ENCODE assay signal across 1 cellular context in the genomic region with DNA sequence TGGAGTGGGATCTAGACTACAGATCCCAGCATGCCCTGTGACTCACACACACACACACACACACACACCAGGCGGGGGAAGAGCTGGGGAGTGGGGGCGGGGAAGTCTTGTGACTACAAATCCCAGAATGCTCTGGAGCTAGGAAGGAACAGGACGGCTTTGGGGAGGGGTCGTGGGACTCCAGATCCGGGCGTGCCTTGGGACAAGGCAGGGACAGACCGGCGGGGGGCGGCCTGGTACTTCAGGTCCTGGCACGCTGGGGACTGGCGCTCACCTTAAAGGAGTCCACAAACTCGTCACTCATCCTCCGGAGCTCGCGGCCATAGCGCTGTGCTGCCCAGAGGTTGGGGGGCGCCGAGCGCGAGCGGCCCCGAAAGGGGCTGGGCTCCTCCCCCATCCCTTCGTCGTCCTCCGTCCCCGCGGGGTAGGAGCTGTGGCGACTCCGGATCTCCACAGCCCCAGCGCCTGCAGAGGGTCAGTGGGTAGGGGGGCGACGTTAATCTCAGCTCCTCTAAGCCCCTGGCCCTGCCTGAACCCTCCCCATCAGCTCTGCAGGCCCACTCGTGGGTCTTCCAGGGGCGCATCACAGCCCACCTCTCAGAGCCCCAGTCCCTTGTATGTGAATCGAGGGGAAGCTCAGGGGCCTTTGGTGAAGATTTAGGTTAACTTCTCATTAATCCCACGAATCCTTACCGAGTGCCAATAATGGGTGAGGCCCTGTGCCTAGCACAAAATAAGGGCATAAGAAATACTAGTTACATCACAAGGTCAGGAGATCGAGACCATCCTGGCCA.
TF ChIP-seq lines count a peak whose summit lies in the region.

No MANE protein-coding gene starts in this region.

TF ChIP-seq in K562, 482 proteins besides CTCF, POLR2A, EP300 and RAD21 (continued from another document):
- TF ChIP-seq SOX6 (IDR thresholded peaks at IDR 0.05), result no peak
- TF ChIP-seq POU5F1 (IDR thresholded peaks at IDR 0.05; ENCODE audit: borderline replicate concordance, low read depth, low read length, partially characterized antibody), result no peak
- no peak for TF ChIP-seq RFX5 (IDR thresholded peaks at IDR 0.05; ENCODE audit: low read depth, low read length)
- no peak for TF ChIP-seq ZNF707 (CRISPR knock-in tag; conservative IDR thresholded peaks at IDR 0.05)
- TF ChIP-seq ZNF79 (CRISPR knock-in tag; IDR thresholded peaks at IDR 0.05; ENCODE audit: low read depth), result no peak
- TF ChIP-seq RFX7 (CRISPR knock-in tag; IDR thresholded peaks at IDR 0.05), result no peak
- TF ChIP-seq, protein P1, sequence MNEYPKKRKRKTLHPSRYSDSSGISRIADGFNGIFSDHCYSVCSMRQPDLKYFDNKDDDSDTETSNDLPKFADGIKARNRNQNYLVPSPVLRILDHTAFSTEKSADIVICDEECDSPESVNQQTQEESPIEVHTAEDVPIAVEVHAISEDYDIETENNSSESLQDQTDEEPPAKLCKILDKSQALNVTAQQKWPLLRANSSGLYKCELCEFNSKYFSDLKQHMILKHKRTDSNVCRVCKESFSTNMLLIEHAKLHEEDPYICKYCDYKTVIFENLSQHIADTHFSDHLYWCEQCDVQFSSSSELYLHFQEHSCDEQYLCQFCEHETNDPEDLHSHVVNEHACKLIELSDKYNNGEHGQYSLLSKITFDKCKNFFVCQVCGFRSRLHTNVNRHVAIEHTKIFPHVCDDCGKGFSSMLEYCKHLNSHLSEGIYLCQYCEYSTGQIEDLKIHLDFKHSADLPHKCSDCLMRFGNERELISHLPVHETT (CRISPR knock-in tag; conservative IDR thresholded peaks at IDR 0.05 in 1 of 2, IDR thresholded peaks at IDR 0.05 in 1 of 2), result peak in 1 of 2 experiments; percentile 79; a peak in 2 of 4 replicates
- TF ChIP-seq, protein P2, sequence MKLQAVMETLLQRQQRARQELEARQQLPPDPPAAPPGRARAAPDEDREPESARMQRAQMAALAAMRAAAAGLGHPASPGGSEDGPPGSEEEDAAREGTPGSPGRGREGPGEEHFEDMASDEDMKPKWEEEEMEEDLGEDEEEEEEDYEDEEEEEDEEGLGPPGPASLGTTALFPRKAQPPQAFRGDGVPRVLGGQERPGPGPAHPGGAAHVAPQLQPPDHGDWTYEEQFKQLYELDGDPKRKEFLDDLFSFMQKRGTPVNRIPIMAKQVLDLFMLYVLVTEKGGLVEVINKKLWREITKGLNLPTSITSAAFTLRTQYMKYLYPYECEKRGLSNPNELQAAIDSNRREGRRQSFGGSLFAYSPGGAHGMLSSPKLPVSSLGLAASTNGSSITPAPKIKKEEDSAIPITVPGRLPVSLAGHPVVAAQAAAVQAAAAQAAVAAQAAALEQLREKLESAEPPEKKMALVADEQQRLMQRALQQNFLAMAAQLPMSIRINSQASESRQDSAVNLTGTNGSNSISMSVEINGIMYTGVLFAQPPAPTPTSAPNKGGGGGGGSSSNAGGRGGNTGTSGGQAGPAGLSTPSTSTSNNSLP (IDR thresholded peaks at IDR 0.05; ENCODE audit: borderline replicate concordance, low read depth, low read length), result no peak
- no peak for TF ChIP-seq ZKSCAN1 (IDR thresholded peaks at IDR 0.05; ENCODE audit: low read depth, low read length)
- no peak for TF ChIP-seq ZNF12 (CRISPR knock-in tag; IDR thresholded peaks at IDR 0.05)
- no peak for TF ChIP-seq ZNF444 (CRISPR knock-in tag; IDR thresholded peaks at IDR 0.05)
- TF ChIP-seq, protein P3, sequence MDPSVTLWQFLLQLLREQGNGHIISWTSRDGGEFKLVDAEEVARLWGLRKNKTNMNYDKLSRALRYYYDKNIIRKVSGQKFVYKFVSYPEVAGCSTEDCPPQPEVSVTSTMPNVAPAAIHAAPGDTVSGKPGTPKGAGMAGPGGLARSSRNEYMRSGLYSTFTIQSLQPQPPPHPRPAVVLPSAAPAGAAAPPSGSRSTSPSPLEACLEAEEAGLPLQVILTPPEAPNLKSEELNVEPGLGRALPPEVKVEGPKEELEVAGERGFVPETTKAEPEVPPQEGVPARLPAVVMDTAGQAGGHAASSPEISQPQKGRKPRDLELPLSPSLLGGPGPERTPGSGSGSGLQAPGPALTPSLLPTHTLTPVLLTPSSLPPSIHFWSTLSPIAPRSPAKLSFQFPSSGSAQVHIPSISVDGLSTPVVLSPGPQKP (CRISPR knock-in tag; IDR thresholded peaks at IDR 0.05), result no peak
- TF ChIP-seq, protein P4, sequence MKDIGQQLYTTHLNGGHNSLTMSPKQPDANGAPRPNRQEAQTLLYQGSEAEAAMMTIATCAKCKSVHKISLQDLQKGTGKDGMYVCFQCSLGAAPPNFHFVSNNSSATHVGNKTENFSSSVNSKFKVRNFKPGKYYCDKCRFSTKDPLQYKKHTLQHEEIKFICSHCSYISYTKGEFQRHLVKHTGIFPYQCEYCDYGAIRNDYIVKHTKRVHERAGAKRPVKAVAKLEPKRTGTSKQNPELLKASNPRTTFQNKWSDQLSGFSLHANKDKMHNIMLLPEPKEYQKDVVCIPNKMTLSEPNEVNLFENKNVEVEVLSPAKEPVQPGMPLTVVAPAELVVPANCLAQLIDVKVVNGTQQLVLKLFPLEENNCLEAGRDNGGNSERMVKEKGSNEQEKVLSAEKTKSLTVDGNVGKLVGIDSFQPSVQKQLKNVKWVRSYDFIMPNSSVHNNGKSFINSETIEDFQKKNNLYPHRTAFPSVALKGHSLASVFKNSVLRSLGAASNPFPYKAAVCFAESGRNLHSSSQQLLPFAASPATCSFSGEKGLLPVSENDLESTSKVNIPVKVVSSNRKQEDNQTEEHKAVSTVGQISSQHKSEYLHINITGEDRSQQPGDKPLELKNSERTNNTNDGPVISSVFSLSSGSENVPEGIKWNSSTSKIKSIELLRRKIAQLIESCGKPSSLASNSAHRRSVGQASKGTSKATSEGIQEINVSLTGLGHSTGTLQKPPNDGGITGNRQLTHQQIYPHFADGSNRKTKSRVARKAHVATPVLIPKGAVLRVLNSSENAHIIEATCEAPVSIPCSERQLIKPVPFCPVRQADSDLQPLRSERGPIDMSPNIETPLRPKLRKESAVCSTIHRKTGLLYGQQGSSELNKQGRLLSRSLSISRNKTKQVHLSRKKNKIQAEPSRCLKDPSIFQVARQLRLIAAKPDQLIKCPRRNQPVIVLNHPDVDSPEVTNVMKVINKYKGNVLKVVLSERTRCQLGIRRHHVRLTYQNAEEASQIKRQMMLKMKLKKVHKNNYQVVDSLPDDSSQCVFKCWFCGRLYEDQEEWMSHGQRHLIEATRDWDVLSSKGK (CRISPR knock-in tag; IDR thresholded peaks at IDR 0.05), result no peak
- TF ChIP-seq, protein P5, sequence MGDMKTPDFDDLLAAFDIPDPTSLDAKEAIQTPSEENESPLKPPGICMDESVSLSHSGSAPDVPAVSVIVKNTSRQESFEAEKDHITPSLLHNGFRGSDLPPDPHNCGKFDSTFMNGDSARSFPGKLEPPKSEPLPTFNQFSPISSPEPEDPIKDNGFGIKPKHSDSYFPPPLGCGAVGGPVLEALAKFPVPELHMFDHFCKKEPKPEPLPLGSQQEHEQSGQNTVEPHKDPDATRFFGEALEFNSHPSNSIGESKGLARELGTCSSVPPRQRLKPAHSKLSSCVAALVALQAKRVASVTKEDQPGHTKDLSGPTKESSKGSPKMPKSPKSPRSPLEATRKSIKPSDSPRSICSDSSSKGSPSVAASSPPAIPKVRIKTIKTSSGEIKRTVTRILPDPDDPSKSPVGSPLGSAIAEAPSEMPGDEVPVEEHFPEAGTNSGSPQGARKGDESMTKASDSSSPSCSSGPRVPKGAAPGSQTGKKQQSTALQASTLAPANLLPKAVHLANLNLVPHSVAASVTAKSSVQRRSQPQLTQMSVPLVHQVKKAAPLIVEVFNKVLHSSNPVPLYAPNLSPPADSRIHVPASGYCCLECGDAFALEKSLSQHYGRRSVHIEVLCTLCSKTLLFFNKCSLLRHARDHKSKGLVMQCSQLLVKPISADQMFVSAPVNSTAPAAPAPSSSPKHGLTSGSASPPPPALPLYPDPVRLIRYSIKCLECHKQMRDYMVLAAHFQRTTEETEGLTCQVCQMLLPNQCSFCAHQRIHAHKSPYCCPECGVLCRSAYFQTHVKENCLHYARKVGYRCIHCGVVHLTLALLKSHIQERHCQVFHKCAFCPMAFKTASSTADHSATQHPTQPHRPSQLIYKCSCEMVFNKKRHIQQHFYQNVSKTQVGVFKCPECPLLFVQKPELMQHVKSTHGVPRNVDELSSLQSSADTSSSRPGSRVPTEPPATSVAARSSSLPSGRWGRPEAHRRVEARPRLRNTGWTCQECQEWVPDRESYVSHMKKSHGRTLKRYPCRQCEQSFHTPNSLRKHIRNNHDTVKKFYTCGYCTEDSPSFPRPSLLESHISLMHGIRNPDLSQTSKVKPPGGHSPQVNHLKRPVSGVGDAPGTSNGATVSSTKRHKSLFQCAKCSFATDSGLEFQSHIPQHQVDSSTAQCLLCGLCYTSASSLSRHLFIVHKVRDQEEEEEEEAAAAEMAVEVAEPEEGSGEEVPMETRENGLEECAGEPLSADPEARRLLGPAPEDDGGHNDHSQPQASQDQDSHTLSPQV (IDR thresholded peaks at IDR 0.05), result no peak
- TF ChIP-seq ARID1B (IDR thresholded peaks at IDR 0.05), result peak; percentile 22; the same call in 1 of the 2 replicates
- TF ChIP-seq HDAC1 (IDR thresholded peaks at IDR 0.05), result peak in 1 of 2 experiments; percentile 40; a peak in 1 of 4 replicates
- no peak for TF ChIP-seq TFAM (CRISPR knock-in tag; conservative IDR thresholded peaks at IDR 0.05)
- no peak for TF ChIP-seq ZNF324 (CRISPR knock-in tag; IDR thresholded peaks at IDR 0.05)
- no peak for TF ChIP-seq ZNF146 (CRISPR knock-in tag; IDR thresholded peaks at IDR 0.05; ENCODE audit: unreplicated experiment)
- TF ChIP-seq SRSF9 (IDR thresholded peaks at IDR 0.05; ENCODE audit: borderline replicate concordance, low read depth, low read length), result no peak
- TF ChIP-seq ZNF830 (CRISPR knock-in tag; IDR thresholded peaks at IDR 0.05), result peak; percentile 49; the same call in 1 of the 2 replicates
- no peak for TF ChIP-seq COPS2 (conservative IDR thresholded peaks at IDR 0.05)
- no peak for TF ChIP-seq PTBP1 (IDR thresholded peaks at IDR 0.05; ENCODE audit: low read depth, low read length)
- TF ChIP-seq, protein P6, sequence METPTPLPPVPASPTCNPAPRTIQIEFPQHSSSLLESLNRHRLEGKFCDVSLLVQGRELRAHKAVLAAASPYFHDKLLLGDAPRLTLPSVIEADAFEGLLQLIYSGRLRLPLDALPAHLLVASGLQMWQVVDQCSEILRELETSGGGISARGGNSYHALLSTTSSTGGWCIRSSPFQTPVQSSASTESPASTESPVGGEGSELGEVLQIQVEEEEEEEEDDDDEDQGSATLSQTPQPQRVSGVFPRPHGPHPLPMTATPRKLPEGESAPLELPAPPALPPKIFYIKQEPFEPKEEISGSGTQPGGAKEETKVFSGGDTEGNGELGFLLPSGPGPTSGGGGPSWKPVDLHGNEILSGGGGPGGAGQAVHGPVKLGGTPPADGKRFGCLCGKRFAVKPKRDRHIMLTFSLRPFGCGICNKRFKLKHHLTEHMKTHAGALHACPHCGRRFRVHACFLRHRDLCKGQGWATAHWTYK (CRISPR knock-in tag; IDR thresholded peaks at IDR 0.05), result peak; percentile 91
- peak; percentile 41; the same call in 1 of the 2 replicates for TF ChIP-seq CTBP1 (IDR thresholded peaks at IDR 0.05; ENCODE audit: borderline replicate concordance)
- TF ChIP-seq ZNF445 (CRISPR knock-in tag; IDR thresholded peaks at IDR 0.05; ENCODE audit: low read depth), result no peak
- peak; percentile 16; the same call in 1 of the 2 replicates for TF ChIP-seq NCOA1 (IDR thresholded peaks at IDR 0.05; ENCODE audit: low read depth)
- TF ChIP-seq MCM7 (IDR thresholded peaks at IDR 0.05), result no peak
- peak; percentile 17; the same call in 1 of the 2 replicates for TF ChIP-seq SMAD4 (CRISPR knock-in tag; conservative IDR thresholded peaks at IDR 0.05)
- peak; percentile 73 for TF ChIP-seq CXXC5 (CRISPR knock-in tag; IDR thresholded peaks at IDR 0.05)
- 0 out of 2 replicates have a peak, but pooled peaks have one; percentile 30 for TF ChIP-seq ERF (CRISPR knock-in tag; IDR thresholded peaks at IDR 0.05)
- TF ChIP-seq TOE1 (IDR thresholded peaks at IDR 0.05; ENCODE audit: borderline replicate concordance), result peak; percentile 74; the same call in 1 of the 2 replicates
- TF ChIP-seq TOE1 (CRISPR knock-in tag; IDR thresholded peaks at IDR 0.05; ENCODE audit: borderline replicate concordance, low read depth), result no peak
- peak; percentile 57 for TF ChIP-seq ELF2 (CRISPR knock-in tag; IDR thresholded peaks at IDR 0.05)
- TF ChIP-seq, protein P7, sequence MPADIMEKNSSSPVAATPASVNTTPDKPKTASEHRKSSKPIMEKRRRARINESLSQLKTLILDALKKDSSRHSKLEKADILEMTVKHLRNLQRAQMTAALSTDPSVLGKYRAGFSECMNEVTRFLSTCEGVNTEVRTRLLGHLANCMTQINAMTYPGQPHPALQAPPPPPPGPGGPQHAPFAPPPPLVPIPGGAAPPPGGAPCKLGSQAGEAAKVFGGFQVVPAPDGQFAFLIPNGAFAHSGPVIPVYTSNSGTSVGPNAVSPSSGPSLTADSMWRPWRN (IDR thresholded peaks at IDR 0.05; ENCODE audit: low read depth), result no peak
- TF ChIP-seq PHTF2 (CRISPR knock-in tag; IDR thresholded peaks at IDR 0.05), result no peak
- no peak for TF ChIP-seq ZKSCAN3 (CRISPR knock-in tag; IDR thresholded peaks at IDR 0.05)
